ENCODE assay signal across 9 cellular contexts in the genomic region with DNA sequence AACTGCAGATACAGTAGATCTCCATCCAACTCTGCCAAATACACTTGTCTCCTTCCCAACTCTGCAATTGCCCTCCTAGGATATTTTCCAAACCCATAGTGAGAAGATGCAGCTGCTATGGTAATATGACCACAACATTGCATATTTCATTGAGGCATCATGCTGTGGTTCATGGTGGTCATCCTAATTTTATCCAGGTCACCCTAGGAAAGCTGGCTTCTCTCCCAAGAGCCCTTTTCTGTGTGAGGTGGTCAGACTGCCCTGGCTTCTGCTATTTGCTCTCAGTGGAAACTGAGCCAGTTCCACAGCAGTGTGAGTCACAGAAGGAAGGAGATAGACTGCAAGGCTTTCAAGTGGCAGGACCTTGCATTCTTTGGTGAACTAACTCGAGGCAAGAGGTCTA. TPM values are rescaled to one million over a fixed set of nuclear protein-coding genes. Genes with fewer than 3 reads are reported as not detected.
DNase-seq lines count a peak whose midpoint lies in the region; ATAC-seq, FAIRE-seq and TF ChIP-seq lines count a peak whose summit lies in the region.
"Had no signal": no experiment of that assay in that cellular context is flagged by ENCODE, and none has a peak within 500 bp of the region (broad histone marks: within the 10 kb centered on the region; RNA-seq: fewer than 3 reads in every experiment).

No MANE protein-coding gene starts in this region.

- peaks cover 26% of the 10 kb centered on the region for H3K36me3 ChIP-seq in adipocyte (ENCODE audit: control insufficient read depth, insufficient read depth, low read length, severe bottlenecking)
- no peaks in the 10 kb centered on the region for H3K36me3 ChIP-seq in mucosa of descending colon (ENCODE audit: low read depth)

- H3K4me3 ChIP-seq in adipocyte (ENCODE audit: low read length) (no peak overlapping the region), mucosa of descending colon (no peak overlapping the region)

- no peak for ATAC-seq in mucosa of descending colon
- no peak for ATAC-seq in GM19351 (IDR thresholded peaks at IDR 0.05; ENCODE audit: unreplicated experiment)

- no peak for TF ChIP-seq CTCF in mucosa of descending colon (IDR thresholded peaks at IDR 0.05)

- TF ChIP-seq POLR2A in H54 (IDR thresholded peaks at IDR 0.05; ENCODE audit: low read depth, low read length), result no peak

- intact Hi-C loops in mucosa of descending colon (cut with DNase I, micrococcal nuclease), result no loop called here

- H3K9me3 ChIP-seq in adipocyte (ENCODE audit: control insufficient read depth, low read length) (no peaks in the 10 kb centered on the region), mucosa of descending colon (no peaks in the 10 kb centered on the region)

- H3K9ac ChIP-seq in adipocyte (ENCODE audit: low read length), result no peak overlapping the region

- H3K27me3 ChIP-seq in adipocyte (replicated peaks; ENCODE audit: control insufficient read depth, insufficient read depth, low read length), result no peaks in the 10 kb centered on the region

- H3K27ac ChIP-seq in substantia nigra (ENCODE audit: low read depth, low read length, poor library complexity, severe bottlenecking), result peak overlapping the region; percentile 8
- H3K27ac ChIP-seq: WERI-Rb-1 had no signal

- no peak for DNase-seq in H54 (ENCODE audit: insufficient read length, low spot score)
- peak; percentile 74 for DNase-seq in adipocyte (ENCODE audit: low read depth)
- peak; percentile 96 for DNase-seq in glomerular visceral epithelial cell (ENCODE audit: extremely low spot score)
- DNase-seq in substantia nigra (lab: John Stamatoyannopoulos, UW), result peak in 14 of 49 donors; percentile 10 to 79 (median 25)
- no peak for DNase-seq in mucosa of descending colon
- DNase-seq in NCI-H2081 treated with DMSO at 0.1 percent for 48 hours (lab: John Stamatoyannopoulos, UW), result no peak
- DNase-seq: activated gamma-delta T cell treated with Interleukin-2 at 50 U/mL for 16 hours, WERI-Rb-1 had no signal

- H3K4me1 ChIP-seq in adipocyte (ENCODE audit: control insufficient read depth, insufficient read depth, low read length), result peaks cover 58% of the 10 kb centered on the region
- no peaks in the 10 kb centered on the region for H3K4me1 ChIP-seq in mucosa of descending colon (ENCODE audit: low read depth)

- FAIRE-seq in H54 (lab: Jason Lieb, UNC), result peak; percentile 99

RNA-seq across cellular contexts. Expression of a gene that starts 5.5 kb away (rescaled TPM):
- 10 to 100 TPM in 1 of 3 donors, 1 to 10 TPM in 2; 2.7 to 19.7 (median 6.6) TPM for total RNA-seq in mucosa of descending colon

Comparison
In these comparisons a context has a peak if more than half of its experiments do, and no peak if none do; other contexts are left out.
1. DNase-seq: peak in adipocyte (single experiment) and glomerular visceral epithelial cell (single experiment); none in H54 (single experiment), mucosa of descending colon (0 of 3) and NCI-H2081 treated with DMSO at 0.1 percent for 48 hours (single experiment).